ENCODE assay signal across 22 cellular contexts in genomic region chr14:88146881-88147649, GRCh38.
DNase-seq lines count a peak whose midpoint lies in the region; TF ChIP-seq lines count a peak whose summit lies in the region.
"Had no signal": no experiment of that assay in that cellular context is flagged by ENCODE, and none has a peak within 500 bp of the region (broad histone marks: within the 10 kb centered on the region; RNA-seq: fewer than 3 reads in every experiment).

No MANE protein-coding gene starts in this region.

- H3K9me3 ChIP-seq in neuronal stem cell (replicated peaks in 1 of 2; ENCODE audit: control insufficient read depth in 2 of 2, insufficient read depth in 1 of 2, low read depth in 1 of 2, low read length in 2 of 2) (no peaks in the 10 kb centered on the region), vagina (no peaks in the 10 kb centered on the region)
- H3K9me3 ChIP-seq: A549 had no signal

- no peak overlapping the region for H3K18ac ChIP-seq in neuronal stem cell (ENCODE audit: low read length)

- no CpG with 5 or more reads among the region's 8 CpGs for WGBS in neuronal stem cell (ENCODE audit: extremely low coverage in 2 of 2, insufficient read length in 2 of 2, insufficient replicate concordance in 1 of 2), 2 donors

- peak overlapping the region; percentile 20 for H2BK5ac ChIP-seq in neuronal stem cell (ENCODE audit: low read length)

- no peak overlapping the region for H3K23ac ChIP-seq in neuronal stem cell (ENCODE audit: low read depth, low read length, poor library complexity)

- TF ChIP-seq POLR2A in vagina (IDR thresholded peaks at IDR 0.05), result no peak

- H3K4me2 ChIP-seq in neuronal stem cell (ENCODE audit: insufficient read depth, low read length, poor library complexity, severe bottlenecking), result no peak overlapping the region
- H3K4me2 ChIP-seq: A549; BLaER1 treated with 17β-estradiol and CSF1 and Interleukin-3, amounts not matched to agents 10 nM and 100 nM had no signal

- no peak overlapping the region for H4K8ac ChIP-seq in neuronal stem cell (ENCODE audit: low read depth, low read length)

- H3K79me1 ChIP-seq in neuronal stem cell (ENCODE audit: low read depth, low read length), result no peaks in the 10 kb centered on the region

- H3K4me3 ChIP-seq in coronary artery (no peak overlapping the region), neuronal stem cell (ENCODE audit: low read length in 2 of 2) (no peak overlapping the region), vagina (no peak overlapping the region)
- H3K4me3 ChIP-seq: A549; BLaER1 treated with 17β-estradiol and CSF1 and Interleukin-3, amounts not matched to agents 10 nM and 100 nM; GM12878 had no signal

- no peak overlapping the region for H2BK15ac ChIP-seq in neuronal stem cell (ENCODE audit: low read length)

- H2AFZ ChIP-seq in neuronal stem cell (ENCODE audit: low read length), result no peak overlapping the region

- peaks cover 0 to 2% (median 0%) of the 10 kb centered on the region in 3 experiments for H3K27me3 ChIP-seq in neuronal stem cell (ENCODE audit: control insufficient read depth in 3 of 3, insufficient read depth in 3 of 3, low read depth in 1 of 3, low read length in 3 of 3)
- no peaks in the 10 kb centered on the region for H3K27me3 ChIP-seq in vagina
- H3K27me3 ChIP-seq: BLaER1 treated with 17β-estradiol and CSF1 and Interleukin-3, amounts not matched to agents 10 nM and 100 nM had no signal

- H2AK5ac ChIP-seq in neuronal stem cell (ENCODE audit: low read depth, low read length), result no peak overlapping the region

- peak; percentile 62 for DNase-seq in coronary artery (ENCODE audit: low spot score)
- DNase-seq in neuronal stem cell (ENCODE audit: low spot score), result no peak
- peak; percentile 77 to 92 for DNase-seq in vagina (ENCODE audit: extremely low spot score in 2 of 2)
- no peak for DNase-seq in glomerular visceral epithelial cell (ENCODE audit: extremely low spot score)
- no peak for DNase-seq in CD1c-positive myeloid dendritic cell (ENCODE audit: extremely low spot score)
- DNase-seq: AML-193; CD4-positive, alpha-beta memory T cell; CD4-positive, CD25-positive, alpha-beta regulatory T cell; CD8-positive, alpha-beta memory T cell; COR-L47; DMS 273 treated with DMSO at 0.1 percent for 48 hours; DMS153; DMS53; DMS79; DND-41; EL; GDM1 had no signal

- no peak overlapping the region for H4K91ac ChIP-seq in neuronal stem cell (ENCODE audit: low read depth, low read length, poor library complexity)

- no peak overlapping the region for H3K4ac ChIP-seq in neuronal stem cell (ENCODE audit: low read length)

- H2BK120ac ChIP-seq in neuronal stem cell (ENCODE audit: low read depth, low read length), result no peak overlapping the region

- H3K36me3 ChIP-seq in neuronal stem cell (replicated peaks in 1 of 2; ENCODE audit: control insufficient read depth in 2 of 2, insufficient read depth in 2 of 2, low read length in 2 of 2), result no peaks in the 10 kb centered on the region
- H3K36me3 ChIP-seq in vagina, result no peaks in the 10 kb centered on the region
- H3K36me3 ChIP-seq: BLaER1 treated with 17β-estradiol and CSF1 and Interleukin-3, amounts not matched to agents 10 nM and 100 nM had no signal

- intact Hi-C loops in vagina (cut with DNase I), result no loop called here

- no peak overlapping the region for H2BK12ac ChIP-seq in neuronal stem cell (ENCODE audit: low read length)

- no peak for TF ChIP-seq CTCF in coronary artery (IDR thresholded peaks at IDR 0.05)
- TF ChIP-seq CTCF in vagina (IDR thresholded peaks at IDR 0.05), result no peak

- H3K27ac ChIP-seq in coronary artery (no peak overlapping the region), neuronal stem cell (replicated peaks; ENCODE audit: low read length) (no peak overlapping the region), vagina (no peak overlapping the region)
- H3K27ac ChIP-seq: 22Rv1; A549; BLaER1 treated with 17β-estradiol and CSF1 and Interleukin-3, amounts not matched to agents 10 nM and 100 nM; C4-2B had no signal

- no peak overlapping the region for H3K9ac ChIP-seq in neuronal stem cell (ENCODE audit: low read depth, low read length, poor library complexity)
- H3K9ac ChIP-seq: BLaER1 treated with 17β-estradiol and CSF1 and Interleukin-3, amounts not matched to agents 10 nM and 100 nM had no signal

- peak overlapping the region; percentile 26 for H3K14ac ChIP-seq in neuronal stem cell (ENCODE audit: low read length)

- H3K4me1 ChIP-seq in neuronal stem cell (ENCODE audit: control insufficient read depth in 2 of 2, insufficient read depth in 1 of 2, low read depth in 1 of 2, low read length in 2 of 2) (no peaks in the 10 kb centered on the region), vagina (no peaks in the 10 kb centered on the region)
- H3K4me1 ChIP-seq: A549 had no signal

Comparison
In these comparisons a context has a peak if more than half of its experiments do, and no peak if none do; other contexts are left out.
1. DNase-seq: peak in coronary artery (single experiment) and vagina (2 of 2); none in neuronal stem cell (single experiment), glomerular visceral epithelial cell (single experiment) and CD1c-positive myeloid dendritic cell (single experiment).